24 cellular contexts compared by ENCODE assay signal in genomic region chr1:18073066-18073642, GRCh38. TPM values are rescaled to one million over a fixed set of nuclear protein-coding genes. Genes with fewer than 3 reads are reported as not detected.
A peak's percentile ranks its signal among the peaks of the same experiment; 100 is the strongest.
DNase-seq lines count a peak whose midpoint lies in the region; ATAC-seq, FAIRE-seq and TF ChIP-seq lines count a peak whose summit lies in the region.
"Had no signal": no experiment of that assay in that cellular context is flagged by ENCODE, and none has a peak within 500 bp of the region (broad histone marks: within the 10 kb centered on the region; RNA-seq: fewer than 3 reads in every experiment).

No MANE protein-coding gene starts in this region.

- H4K91ac ChIP-seq in IMR-90 (ENCODE audit: insufficient read depth, low read depth, low read length), result no peak overlapping the region

- H3K4me1 ChIP-seq in IMR-90 (ENCODE audit: control insufficient read depth, insufficient read depth, low read length) (no peaks in the 10 kb centered on the region), K562 (replicated peaks in 1 of 2; ENCODE audit: control insufficient read depth in 2 of 2, insufficient read depth in 2 of 2, low read length in 2 of 2) (no peaks in the 10 kb centered on the region), PC-3 (ENCODE audit: insufficient read depth, low read length) (no peaks in the 10 kb centered on the region)
- H3K4me1 ChIP-seq: BE2C, HAP-1 had no signal

- in situ Hi-C loops in IMR-90 (cut with MboI; ENCODE audit: low sequenced_read_pairs), result no loop called here
- in situ Hi-C loops in K562 (cut with MboI), result no loop called here

- no peaks in the 10 kb centered on the region for H3K79me2 ChIP-seq in K562 (ENCODE audit: control insufficient read depth, insufficient read depth, low read length)
- no peaks in the 10 kb centered on the region for H3K79me2 ChIP-seq in PC-3 (ENCODE audit: low read length)

- H4K20me1 ChIP-seq in IMR-90 (ENCODE audit: insufficient read depth, low read length) (no peaks in the 10 kb centered on the region), K562 (replicated peaks; ENCODE audit: control insufficient read depth, insufficient read depth, low read length) (peaks cover 11% of the 10 kb centered on the region; the same call in 1 of the 2 replicates), PC-3 (ENCODE audit: low read length) (no peaks in the 10 kb centered on the region)

- ATAC-seq in IMR-90 (ENCODE audit: low read depth), result no peak
- ATAC-seq in K562, result no peak
- no peak for ATAC-seq in GM21360 (IDR thresholded peaks at IDR 0.05; ENCODE audit: unreplicated experiment)
- ATAC-seq in PC-3, result no peak
- ATAC-seq: GM12878 had no signal

- H3K9ac ChIP-seq in IMR-90 (ENCODE audit: low read depth, low read length) (no peak overlapping the region), K562 (ENCODE audit: insufficient read depth in 1 of 2, low read depth in 2 of 2, low read length in 2 of 2) (no peak overlapping the region), PC-3 (ENCODE audit: low read length) (no peak overlapping the region)

- no peak overlapping the region for H3K4me3 ChIP-seq in IMR-90 (ENCODE audit: insufficient read depth, low read depth, low read length)
- H3K4me3 ChIP-seq in K562, result no peak overlapping the region
- H3K4me3 ChIP-seq in PC-3 (ENCODE audit: low read length), result no peak overlapping the region
- H3K4me3 ChIP-seq: GM12878, HAP-1 had no signal

- no peak overlapping the region for H4K8ac ChIP-seq in IMR-90 (ENCODE audit: low read depth in 2 of 2, low read length in 2 of 2)

- no peak overlapping the region for H3K14ac ChIP-seq in IMR-90 (replicated peaks; ENCODE audit: low read depth, low read length)

- no peak for TF ChIP-seq POLR2A in IMR-90 (IDR thresholded peaks at IDR 0.05; ENCODE audit: low read depth, low read length)
- no peak for TF ChIP-seq POLR2A in K562 (conservative IDR thresholded peaks at IDR 0.05)

- H3K4ac ChIP-seq in IMR-90 (ENCODE audit: low read depth, low read length), result no peak overlapping the region

- H2BK120ac ChIP-seq in IMR-90 (ENCODE audit: low read depth, low read length), result no peak overlapping the region

- H3K9me2 ChIP-seq in PC-3 (replicated peaks; ENCODE audit: low read length), result no peaks in the 10 kb centered on the region

- no peak for TF ChIP-seq RAD21 in IMR-90 (IDR thresholded peaks at IDR 0.05; ENCODE audit: low read length)
- no peak for TF ChIP-seq RAD21 in K562 (CRISPR knock-in tag; conservative IDR thresholded peaks at IDR 0.05 in 1 of 2, IDR thresholded peaks at IDR 0.05 in 1 of 2)

- FAIRE-seq in K562 (lab: Jason Lieb, UNC), result no peak
- FAIRE-seq: A204.1, GM12878 had no signal

- no peak overlapping the region for H3K27ac ChIP-seq in IMR-90 (ENCODE audit: insufficient read depth, low read length)
- H3K27ac ChIP-seq in K562 (ENCODE audit: extremely low read depth, low read depth, low read length), result no peak overlapping the region
- H3K27ac ChIP-seq in temporal lobe (ENCODE audit: low read depth, low read length), result peak overlapping the region; percentile 41
- no peak overlapping the region for H3K27ac ChIP-seq in PC-3 (ENCODE audit: low read length)
- H3K27ac ChIP-seq: HL-60 had no signal

- dilution Hi-C loops in IMR-90 (cut with HindIII; ENCODE audit: low sequenced_read_pairs, unreplicated experiment), result no loop called here

- no peaks in the 10 kb centered on the region for H3K36me3 ChIP-seq in IMR-90 (ENCODE audit: control insufficient read depth, insufficient read depth, low read length)
- H3K36me3 ChIP-seq in K562 (ENCODE audit: control insufficient read depth, insufficient read depth, low read length), result no peaks in the 10 kb centered on the region
- no peaks in the 10 kb centered on the region for H3K36me3 ChIP-seq in PC-3 (ENCODE audit: low read depth, low read length)
- H3K36me3 ChIP-seq: BE2C, HAP-1 had no signal

- POLR2A ChIA-PET in IMR-90 (lab: Charles Lee; ENCODE audit: unreplicated experiment), result no interaction called here
- POLR2A ChIA-PET in K562 (lab: Yijun Ruan, JAX), result interaction anchor here (0.7 kb wide), 2 partner anchors 9 to 253 kb away, joined by 3 to 5 read pairs; no protein-coding TSS in a partner anchor
- POLR2A ChIA-PET in PC-3 (lab: Charles Lee; ENCODE audit: unreplicated experiment), result no interaction called here

- DNase-seq in IMR-90 (no peak), K562 (ENCODE audit: extremely low read depth in 1 of 4, low spot score in 3 of 4) (no peak), head of caudate nucleus (peak in 41 of 42 donors; percentile 34 to 93 (median 67)), NCI-H82 treated with DMSO at 0.1 percent for 48 hours (lab: John Stamatoyannopoulos, UW; ENCODE audit: unreplicated experiment) (no peak), PC-3 (no peak)
- DNase-seq: ACHN; BE2C; C1 segment of cervical spinal cord; CD4-positive, CD25-positive, alpha-beta regulatory T cell; CD8-positive, alpha-beta memory T cell; COR-L47; DMS 273 treated with DMSO at 0.1 percent for 48 hours; DND-41; EL had no signal

- H2BK15ac ChIP-seq in IMR-90 (ENCODE audit: low read depth, low read length), result no peak overlapping the region

- H2BK5ac ChIP-seq in IMR-90 (ENCODE audit: low read depth, low read length, poor library complexity, severe bottlenecking), result no peak overlapping the region

- H3K56ac ChIP-seq in IMR-90 (ENCODE audit: extremely low read depth, insufficient read depth, low read length), result no peak overlapping the region

- no peaks in the 10 kb centered on the region for H3K79me1 ChIP-seq in IMR-90 (ENCODE audit: low read depth in 1 of 2, low read length in 2 of 2)

- BruUV-seq in IMR-90 (replicated peaks; lab: Mats Ljungman, UMichigan) (no TSS peak), K562 (replicated peaks; lab: Mats Ljungman, UMichigan) (no TSS peak), PC-3 (replicated peaks; lab: Mats Ljungman, UMichigan) (no TSS peak)

- no peaks in the 10 kb centered on the region for H3F3A ChIP-seq in PC-3 (ENCODE audit: low read length, unreplicated experiment)

- no peak overlapping the region for H3K18ac ChIP-seq in IMR-90 (ENCODE audit: low read depth, low read length)

- H3K9me3 ChIP-seq in IMR-90 (ENCODE audit: control insufficient read depth, insufficient read depth, low read length) (no peaks in the 10 kb centered on the region; the same call in 1 of the 2 replicates), K562 (replicated peaks; ENCODE audit: control insufficient read depth, insufficient read depth, low read depth, low read length) (no peaks in the 10 kb centered on the region), PC-3 (ENCODE audit: low read length) (no peaks in the 10 kb centered on the region)
- H3K9me3 ChIP-seq: BE2C, HAP-1 had no signal

- WGBS in IMR-90 (ENCODE audit: extremely low coverage in 2 of 2, insufficient read length in 1 of 2), 2 experiments, result no CpG with 5 or more reads among the region's 11 CpGs
- WGBS in K562 (ENCODE audit: insufficient coverage, low coverage, missing lambda C conversion rate), result 1% methylated on average over 11 of the region's 11 CpGs

- intact Hi-C loops in IMR-90 (cut with micrococcal nuclease), result no loop called here
- intact Hi-C loops in K562 (cut with micrococcal nuclease), result no loop called here
- intact Hi-C loops in head of caudate nucleus (cut with DNase I), result no loop called here
- intact Hi-C loops in PC-3 (cut with micrococcal nuclease), result no loop called here

- no peak overlapping the region for H2BK20ac ChIP-seq in IMR-90 (ENCODE audit: low read depth, low read length)

- H3K27me3 ChIP-seq in IMR-90 (ENCODE audit: control insufficient read depth, insufficient read depth, low read length), result no peaks in the 10 kb centered on the region
- H3K27me3 ChIP-seq in K562 (ENCODE audit: control insufficient read depth in 2 of 2, insufficient read depth in 2 of 2, low read length in 2 of 2), result peaks cover 13 to 36% of the 10 kb centered on the region in 2 experiments; a peak in 3 of 5 replicates
- peaks cover 37% of the 10 kb centered on the region for H3K27me3 ChIP-seq in PC-3 (ENCODE audit: low read length)
- H3K27me3 ChIP-seq: BE2C had no signal

- TF ChIP-seq EP300 in K562 (IDR thresholded peaks at IDR 0.05; ENCODE audit: low read length), result no peak

- TF ChIP-seq CTCF in IMR-90 (conservative IDR thresholded peaks at IDR 0.05; ENCODE audit: low read depth, low read length) (no peak), K562 (IDR thresholded peaks at IDR 0.05 in 2 of 3, conservative IDR thresholded peaks at IDR 0.05 in 1 of 3; ENCODE audit: insufficient read depth in 2 of 3, low read depth in 1 of 3, low read length in 3 of 3) (no peak), PC-3 (conservative IDR thresholded peaks at IDR 0.05; ENCODE audit: low read depth, low read length) (no peak)

- H3K23ac ChIP-seq in IMR-90 (ENCODE audit: low read depth, low read length), result no peak overlapping the region

- H3K9me1 ChIP-seq in IMR-90 (ENCODE audit: insufficient read depth, low read length) (no peaks in the 10 kb centered on the region), K562 (ENCODE audit: control insufficient read depth, insufficient read depth, low read length) (no peaks in the 10 kb centered on the region)

- H3K4me2 ChIP-seq in IMR-90 (ENCODE audit: low read depth, low read length) (no peak overlapping the region), K562 (ENCODE audit: insufficient read depth, low read length) (no peak overlapping the region), PC-3 (ENCODE audit: low read length) (no peak overlapping the region)

- H2AFZ ChIP-seq in IMR-90 (replicated peaks; ENCODE audit: low read length, poor library complexity) (no peak overlapping the region), K562 (ENCODE audit: low read depth, low read length) (no peak overlapping the region), PC-3 (ENCODE audit: low read length) (no peak overlapping the region)

- H4K5ac ChIP-seq in IMR-90 (ENCODE audit: low read depth, low read length), result no peak overlapping the region

- H2AK5ac ChIP-seq in IMR-90 (ENCODE audit: low read depth, low read length), result no peak overlapping the region

- CTCF ChIA-PET in IMR-90 (lab: Yijun Ruan, JAX), result interaction anchor here (0.6 kb wide), 1 partner anchor 1374 kb away, joined by 6 read pairs; no protein-coding TSS in a partner anchor
- CTCF ChIA-PET in K562 (lab: Yijun Ruan, JAX; ENCODE audit: low intra/inter-chr PET ratio), result no interaction called here
- CTCF ChIA-PET in PC-3 (lab: Charles Lee), result no interaction called here

- no peak overlapping the region for H2AK9ac ChIP-seq in IMR-90 (replicated peaks; ENCODE audit: low read depth, low read length, poor library complexity)

RNA-seq across cellular contexts. Expression of gene IGSF21, which starts 34.4 kb away (rescaled TPM):
- total RNA-seq in IMR-90 (2012; rRNA removed) (not detected in 2 replicates), K562 (2014; rRNA removed) (not detected in 2 replicates), K562 (2014; rRNA removed; fragmentation: Illumina TruSeq; extraction: Trizol) (not detected in 2 replicates), K562 (2015; rRNA removed; fragmentation: Illumina TruSeq; extraction: Trizol) (not detected in 2 replicates), K562 (2021) (not detected in 2 replicates), temporal lobe (32.0 TPM), PC-3 (2014; rRNA removed) (not detected in 2 replicates)
- polyA plus RNA-seq in IMR-90 (2012; rRNA removed) (not detected in 2 replicates), K562 (2011; rRNA removed) (not detected in 2 replicates), K562 (2014; fragmentation: Illumina TruSeq; extraction: Trizol) (not detected in 2 replicates), K562 (2014; fragmentation: Nextera tagmentation; extraction: Ambion mirVana) (not detected), K562 (2014; rRNA removed) (not detected in 2 replicates)
- polyA plus RNA-seq in IMR-90 (2012; cell fraction: cytosol; rRNA removed), result not detected in 2 replicates
- polyA plus RNA-seq in IMR-90 (2012; cell fraction: nucleus; rRNA removed; ENCODE audit: low replicate concordance), result not detected in 2 replicates
- not detected in 2 replicates for total RNA-seq in K562 (2011; cell fraction: chromatin; rRNA removed; ENCODE audit: low replicate concordance)
- not detected in 2 replicates for total RNA-seq in K562 (2011; cell fraction: nucleolus; rRNA removed)
- not detected in 2 replicates for total RNA-seq in K562 (2011; cell fraction: nucleoplasm; rRNA removed)
- not detected in 2 replicates for polyA plus RNA-seq in K562 (2011; cell fraction: cytosol; rRNA removed)
- not detected in 2 replicates for polyA plus RNA-seq in K562 (2011; cell fraction: nucleus; rRNA removed)
- not detected in 2 replicates for polyA plus RNA-seq in K562 (2012)
- not detected in 2 replicates for polyA minus RNA-seq in K562 (2011; rRNA and poly(A)+ RNA removed)
- polyA minus RNA-seq in K562 (2011; cell fraction: cytosol; rRNA and poly(A)+ RNA removed), result not detected in 2 replicates
- polyA minus RNA-seq in K562 (2011; cell fraction: nucleus; rRNA and poly(A)+ RNA removed), result not detected in 2 replicates
- total RNA-seq: CD4-positive, CD25-positive, alpha-beta regulatory T cell; CD8-positive, alpha-beta memory T cell; G401; GM12878; H4; HT1080 had no signal
- polyA plus RNA-seq: CD4-positive, CD25-positive, alpha-beta regulatory T cell; CD8-positive, alpha-beta memory T cell; IgD-negative memory B cell had no signal

Comparison
In these comparisons a context has a peak if more than half of its experiments do, and no peak if none do; other contexts are left out.
1. DNase-seq: peak in head of caudate nucleus (41 of 42); none in IMR-90 (single experiment), K562 (0 of 4), NCI-H82 treated with DMSO at 0.1 percent for 48 hours (single experiment) and PC-3 (single experiment).
2. RNA of gene IGSF21, which starts 34.4 kb away (total RNA-seq): 32.0 TPM in temporal lobe (single experiment); not detected in IMR-90, not detected in K562 and not detected in PC-3; every median in the first group is over 10 times any median in the second.